Comparison of ENCODE assay signal across 7 cellular contexts in the genomic region with DNA sequence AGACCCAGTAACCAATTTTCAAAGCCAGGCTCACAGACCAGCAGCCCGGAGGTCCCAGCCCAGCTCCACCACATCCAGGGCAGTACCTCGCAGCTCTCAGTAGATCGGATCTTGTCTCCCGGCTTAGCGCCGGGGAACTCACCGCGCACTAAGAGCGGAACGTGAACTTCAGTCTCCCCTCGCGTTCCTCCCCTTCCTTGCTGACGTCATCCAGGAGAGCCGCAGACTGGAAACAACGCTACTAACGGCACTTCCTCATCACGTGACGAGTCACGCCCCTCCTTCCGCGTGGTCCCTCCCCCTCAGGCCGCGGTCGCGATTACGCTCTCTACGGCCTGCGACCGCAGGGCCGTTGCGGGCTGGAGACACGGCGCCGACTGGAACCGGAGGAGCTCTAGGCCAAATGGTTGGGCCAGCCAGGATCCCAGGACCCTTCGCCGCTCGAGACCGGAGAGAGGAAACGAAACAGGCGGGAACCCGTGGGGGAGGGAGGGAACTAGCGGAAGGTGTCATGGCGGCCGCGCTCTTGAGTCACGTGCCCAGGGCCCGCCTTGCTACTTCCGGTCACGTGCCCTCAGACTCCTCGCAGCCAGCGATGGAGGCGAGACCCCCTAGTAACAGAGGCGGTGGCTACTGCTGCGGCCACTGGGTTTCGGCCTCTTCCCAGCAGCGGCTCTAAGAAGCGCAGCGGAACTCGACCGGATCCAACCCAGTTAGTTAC. TPM values are rescaled to one million over a fixed set of nuclear protein-coding genes. Genes with fewer than 3 reads are reported as not detected.
DNase-seq lines count a peak whose midpoint lies in the region; ATAC-seq, FAIRE-seq and TF ChIP-seq lines count a peak whose summit lies in the region.

GTF2H1 (plus strand) TSS at position 577 of the 721 bp plus-strand sequence. CDS start 10,508 bp downstream, outside the sequence.
HPS5 (minus strand) TSS at position 150 of the 721 bp plus-strand sequence. CDS start 4,282 bp downstream, outside the sequence.

- H3K27me3 ChIP-seq in hepatocyte = no peaks in the 10 kb centered on the region

- H3K4me1 ChIP-seq in hepatocyte (ENCODE audit: insufficient read depth) = peaks cover 27% of the 10 kb centered on the region

- no peaks in the 10 kb centered on the region for H4K20me1 ChIP-seq in hepatocyte (ENCODE audit: insufficient read depth, poor library complexity, severe bottlenecking)

- peak within 1 kb of the TSS; percentile 69 for H2AFZ ChIP-seq in hepatocyte

- FAIRE-seq in GM18507 (lab: Jason Lieb, UNC) = peak; percentile 99

- peak within 1 kb of the TSS; percentile 60 for H3K4me3 ChIP-seq in hepatocyte

- no peaks in the 10 kb centered on the region for H3K9me2 ChIP-seq in hepatocyte (replicated peaks; ENCODE audit: insufficient read depth)

- H3K27ac ChIP-seq in hepatocyte = peak within 1 kb of the TSS; percentile 98

- peaks cover 90% of the 10 kb centered on the region for H3K79me2 ChIP-seq in hepatocyte

- H3K4me2 ChIP-seq in hepatocyte = peak within 1 kb of the TSS; percentile 87

- no peaks in the 10 kb centered on the region for H3K36me3 ChIP-seq in hepatocyte (replicated peaks; ENCODE audit: insufficient read depth, low read depth)

- no peaks in the 10 kb centered on the region for H3K9me3 ChIP-seq in hepatocyte (ENCODE audit: low read depth)

- DNase-seq in GM18507 (ENCODE audit: extremely low spot score, insufficient read length, low read depth) (peak; percentile 94), NCI-H2029 treated with DMSO at 0.1 percent for 48 hours (lab: John Stamatoyannopoulos, UW) (peak; percentile 91), T-helper 9 cell (peak; percentile 93), astrocyte of the hippocampus (ENCODE audit: low read depth, low spot score) (peak; percentile 99), hepatocyte (ENCODE audit: low spot score) (peak; percentile 99), retina (peak; percentile 100)

- no peak for TF ChIP-seq CTCF in hepatocyte (IDR thresholded peaks at IDR 0.05; ENCODE audit: poor library complexity)

- ATAC-seq in HG02981 (IDR thresholded peaks at IDR 0.05; ENCODE audit: unreplicated experiment) = peak; percentile 87

- WGBS in hepatocyte (ENCODE audit: low lambda C conversion rate, missing lambda C conversion rate) = 1% methylated on average over 60 of the region's 61 CpGs

RNA-seq across cellular contexts. Expression of gene GTF2H1, which starts in this region (rescaled TPM):
- 66.2 and 68.2 TPM in 2 replicates for total RNA-seq in hepatocyte
- polyA plus RNA-seq in hepatocyte = 25.3 and 33.8 TPM in 2 replicates

RNA-seq across cellular contexts. Expression of gene HPS5, which starts in this region (rescaled TPM):
- 18.0 and 24.7 TPM in 2 replicates for total RNA-seq in hepatocyte
- 9.3 and 10.3 TPM in 2 replicates for polyA plus RNA-seq in hepatocyte

Comparison
In these comparisons a context has a peak if more than half of its experiments do, and no peak if none do; other contexts are left out.
1. Peak in every context shown above with its lines: DNase-seq, ATAC-seq, H3K4me3 ChIP-seq and H3K27ac ChIP-seq.